In genomic region chr17:46212634-46213435, GRCh38 we compare ENCODE assay signal across 8 cellular contexts. TPM values are rescaled to one million over a fixed set of nuclear protein-coding genes. Genes with fewer than 3 reads are reported as not detected.
DNase-seq lines count a peak whose midpoint lies in the region; FAIRE-seq and TF ChIP-seq lines count a peak whose summit lies in the region.

No MANE protein-coding gene starts in this region.

- POLR2A ChIA-PET in endothelial cell of umbilical vein (lab: Charles Lee): interaction anchor here (1.1 kb wide), 1 partner anchor 169 kb away, joined by 3 read pairs; no protein-coding TSS in a partner anchor

- no peak for TF ChIP-seq POLR2A in H54 (IDR thresholded peaks at IDR 0.05; ENCODE audit: low read depth, low read length)
- no peak for TF ChIP-seq POLR2A in endothelial cell of umbilical vein (IDR thresholded peaks at IDR 0.05; ENCODE audit: low read depth, low read length)
- no peak for TF ChIP-seq POLR2A in thyroid gland (IDR thresholded peaks at IDR 0.05)

- CTCF ChIA-PET in endothelial cell of umbilical vein (lab: Charles Lee): interaction anchor here (0.7 to 4.4 kb wide), 46 partner anchors 9 to 264 kb away, joined by 3 to 131 read pairs (median 5); partner anchors contain the start of gene KANSL1

- H3K79me2 ChIP-seq in endothelial cell of umbilical vein (ENCODE audit: control insufficient read depth, insufficient read depth, low read length): peaks cover 3% of the 10 kb centered on the region

- H3K4me3 ChIP-seq in endothelial cell of umbilical vein (replicated peaks in 1 of 3; ENCODE audit: insufficient read depth in 1 of 3, low read depth in 1 of 3, low read length in 3 of 3) (no peak overlapping the region), thyroid gland (replicated peaks in 1 of 3) (no peak overlapping the region)

- DNase-seq in AML-193 (lab: John Stamatoyannopoulos, UW) (peak; percentile 61 to 74), H54 (ENCODE audit: insufficient read length, low spot score) (peak; percentile 47), NCI-H526 (lab: John Stamatoyannopoulos, UW) (peak; percentile 61 to 85), endothelial cell of umbilical vein (ENCODE audit: low read depth, low spot score) (peak; percentile 83), mucosa of gallbladder (ENCODE audit: low spot score) (peak; percentile 89), thyroid gland (peak; percentile 68 to 70), occipital lobe (lab: John Stamatoyannopoulos, UW) (no peak)
- DNase-seq in activated CD4-positive, alpha-beta T cell treated with anti-CD3 and anti-CD28 coated beads, Interleukin-2, amount 50 U/mL, for 48 hours: peak; percentile 48 to 64

- no peaks in the 10 kb centered on the region for H3K9me1 ChIP-seq in endothelial cell of umbilical vein (replicated peaks; ENCODE audit: control insufficient read depth, extremely low read depth, insufficient read depth, low read length)

- peaks cover 0 to 6% of the 10 kb centered on the region in 2 experiments for H3K36me3 ChIP-seq in endothelial cell of umbilical vein (ENCODE audit: control insufficient read depth in 2 of 2, extremely low read depth in 1 of 2, insufficient read depth in 2 of 2, low read length in 2 of 2)
- H3K36me3 ChIP-seq in thyroid gland: no peaks in the 10 kb centered on the region

- no peak overlapping the region for H3K9ac ChIP-seq in endothelial cell of umbilical vein (replicated peaks; ENCODE audit: extremely low read depth, insufficient read depth, low read length)

- H3K4me1 ChIP-seq in endothelial cell of umbilical vein (ENCODE audit: control insufficient read depth, extremely low read depth, insufficient read depth, low read length) (no peaks in the 10 kb centered on the region), thyroid gland (no peaks in the 10 kb centered on the region)

- WGBS in thyroid gland, 2 donors: 52 to 53% methylated on average over 11 of the region's 11 CpGs

- dilution Hi-C loops in endothelial cell of umbilical vein (cut with MboI; ENCODE audit: extremely low pct_ligation_motif_present, low sequenced_read_pairs): no loop called here

- FAIRE-seq in H54 (lab: Jason Lieb, UNC) (peak; percentile 11), endothelial cell of umbilical vein (lab: Jason Lieb, UNC) (peak; percentile 84)

- intact Hi-C loops in endothelial cell of umbilical vein (cut with micrococcal nuclease) (loop anchor here (1.0 kb wide), 3 partner anchors 18 to 211 kb away; no protein-coding TSS in a partner anchor), thyroid gland (cut with DNase I) (loop anchor here (5.0 kb wide), 2 partner anchors 166 to 211 kb away; no protein-coding TSS in a partner anchor)

- no peak overlapping the region for H3K4me2 ChIP-seq in endothelial cell of umbilical vein (ENCODE audit: insufficient read depth, low read length)

- H3K27me3 ChIP-seq in endothelial cell of umbilical vein (ENCODE audit: control insufficient read depth in 2 of 2, insufficient read depth in 2 of 2, low read length in 2 of 2) (no peaks in the 10 kb centered on the region), thyroid gland (no peaks in the 10 kb centered on the region)

- H3K9me3 ChIP-seq in endothelial cell of umbilical vein (replicated peaks; ENCODE audit: control insufficient read depth, insufficient read depth, low read length): no peaks in the 10 kb centered on the region
- no peaks in the 10 kb centered on the region for H3K9me3 ChIP-seq in thyroid gland

- no peaks in the 10 kb centered on the region for H4K20me1 ChIP-seq in endothelial cell of umbilical vein (replicated peaks; ENCODE audit: control insufficient read depth, extremely low read depth, insufficient read depth, low read length)

- no TSS peak for BruUV-seq in endothelial cell of umbilical vein (replicated peaks; lab: Mats Ljungman, UMichigan)

- H3K27ac ChIP-seq in endothelial cell of umbilical vein (ENCODE audit: insufficient read depth, low read depth, low read length) (no peak overlapping the region), thyroid gland (no peak overlapping the region)

- TF ChIP-seq CTCF in endothelial cell of umbilical vein (IDR thresholded peaks at IDR 0.05; ENCODE audit: extremely low read depth in 1 of 2, insufficient read depth in 1 of 2, low read depth in 1 of 2, low read length in 2 of 2) (peak; percentile 63 to 71), thyroid gland (IDR thresholded peaks at IDR 0.05) (peak; percentile 29 to 94 (median 78))

- H2AFZ ChIP-seq in endothelial cell of umbilical vein (ENCODE audit: low read depth, low read length): no peak overlapping the region

TF ChIP-seq in endothelial cell of umbilical vein, 7 proteins besides CTCF, POLR2A, EP300 and RAD21:
- TF ChIP-seq POLR2AphosphoS5 (IDR thresholded peaks at IDR 0.05; ENCODE audit: insufficient read depth, low read depth, low read length) (no peak), MYC (IDR thresholded peaks at IDR 0.05; ENCODE audit: low read depth, low read length) (no peak), GATA2 (IDR thresholded peaks at IDR 0.05; ENCODE audit: insufficient read depth, insufficient read length, low read depth, low read length) (no peak)

RNA-seq across cellular contexts. Expression of gene KANSL1, which starts 19.6 kb away (rescaled TPM):
- total RNA-seq in endothelial cell of umbilical vein (74.0 and 90.8 TPM in 2 replicates), mucosa of gallbladder (88.1 TPM), thyroid gland (100 to 1,000 TPM in 3 of 4 donors, 10 to 100 TPM in 1; 90.7 to 209 (median 124) TPM), occipital lobe (116 TPM)
- polyA plus RNA-seq in endothelial cell of umbilical vein: 19.5 and 29.1 TPM in 2 replicates
- polyA plus RNA-seq in endothelial cell of umbilical vein (2011; cell fraction: cytosol; rRNA removed): 20.0 and 22.0 TPM in 2 replicates
- 103 and 121 TPM in 2 replicates for polyA plus RNA-seq in endothelial cell of umbilical vein (2011; cell fraction: nucleus; rRNA removed)
- polyA plus RNA-seq in endothelial cell of umbilical vein (2012): 19.9 and 21.0 TPM in 2 replicates
- polyA minus RNA-seq in endothelial cell of umbilical vein: 150 and 165 TPM in 2 replicates
- polyA minus RNA-seq in endothelial cell of umbilical vein (2011; cell fraction: cytosol; rRNA and poly(A)+ RNA removed): 38.2 TPM
- 250 and 333 TPM in 2 replicates for polyA minus RNA-seq in endothelial cell of umbilical vein (2011; cell fraction: nucleus; rRNA and poly(A)+ RNA removed)
